Comparison of ENCODE assay signal across 1 cellular context in the genomic region with DNA sequence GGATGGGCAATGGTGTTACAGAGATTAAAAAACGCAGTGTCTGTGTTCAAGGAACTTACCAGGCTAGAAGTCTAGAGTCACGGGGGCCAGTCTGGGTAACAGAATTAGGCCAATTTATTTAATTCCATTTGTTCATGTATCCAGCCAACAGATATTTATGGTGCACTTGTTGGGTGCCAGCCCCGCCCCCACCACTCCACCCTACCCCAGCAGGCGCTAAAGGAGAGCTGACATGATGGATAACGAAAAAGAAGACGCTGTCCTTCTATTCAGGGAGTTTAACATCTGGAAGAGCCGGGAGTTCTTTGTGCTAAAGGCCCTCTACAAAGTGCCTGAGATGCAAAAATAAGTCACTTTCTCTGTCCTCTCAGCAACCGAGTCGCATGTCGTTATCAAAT.
TF ChIP-seq lines count a peak whose summit lies in the region.

No MANE protein-coding gene starts in this region.

TF ChIP-seq in H1, 55 proteins besides CTCF, POLR2A, EP300 and RAD21:
- TF ChIP-seq SIN3A (conservative IDR thresholded peaks at IDR 0.05 in 1 of 2, IDR thresholded peaks at IDR 0.05 in 1 of 2; ENCODE audit: low read depth in 1 of 2, low read length in 2 of 2) (no peak), ASH2L (IDR thresholded peaks at IDR 0.05; ENCODE audit: low read length) (no peak), BCL11A (IDR thresholded peaks at IDR 0.05; ENCODE audit: low read depth in 2 of 2, low read length in 2 of 2) (no peak), TAF7 (optimal IDR thresholded peaks at IDR 0.05; ENCODE audit: borderline replicate concordance, low read depth, low read length) (no peak), FOSL1 (IDR thresholded peaks at IDR 0.05; ENCODE audit: insufficient read depth, low read depth, low read length) (no peak), RFX5 (IDR thresholded peaks at IDR 0.05; ENCODE audit: borderline replicate concordance, low read depth, low read length) (no peak), POU5F1 (IDR thresholded peaks at IDR 0.05; ENCODE audit: low read depth, low read length) (no peak), CBX5 (IDR thresholded peaks at IDR 0.05; ENCODE audit: low read depth, low read length) (no peak), CBX8 (IDR thresholded peaks at IDR 0.05; ENCODE audit: borderline replicate concordance, low read depth, low read length) (no peak), TBP (IDR thresholded peaks at IDR 0.05; ENCODE audit: low read depth, low read length) (no peak), BRCA1 (IDR thresholded peaks at IDR 0.05; ENCODE audit: low read depth, low read length) (no peak), ZNF274 (IDR thresholded peaks at IDR 0.05; ENCODE audit: borderline replicate concordance, extremely low read depth, low read length) (no peak), CEBPB (IDR thresholded peaks at IDR 0.05; ENCODE audit: low read depth, low read length) (no peak), SP1 (IDR thresholded peaks at IDR 0.05; ENCODE audit: low read depth, low read length) (no peak), CREB1 (IDR thresholded peaks at IDR 0.05) (no peak), SRF (IDR thresholded peaks at IDR 0.05; ENCODE audit: low read depth, low read length) (no peak), CTBP2 (IDR thresholded peaks at IDR 0.05; ENCODE audit: borderline replicate concordance, insufficient read depth, insufficient read length, low read length) (no peak)
